Comparison of ENCODE assay signal across 8 cellular contexts in genomic region chr5:84381501-84382362, GRCh38. TPM values are rescaled to one million over a fixed set of nuclear protein-coding genes. Genes with fewer than 3 reads are reported as not detected.
DNase-seq lines count a peak whose midpoint lies in the region; ATAC-seq and TF ChIP-seq lines count a peak whose summit lies in the region.

No MANE protein-coding gene starts in this region.

- no peaks in the 10 kb centered on the region for H3K9me2 ChIP-seq in neural cell (ENCODE audit: insufficient read depth, low read length)

- H3K36me3 Mint-ChIP-seq in Caco-2 (ENCODE audit: insufficient read depth, unreplicated experiment) (no peaks in the 10 kb centered on the region), endothelial cell (ENCODE audit: low read depth, unreplicated experiment) (peaks cover 4% of the 10 kb centered on the region)
- H3K36me3 Mint-ChIP-seq in activated CD8-positive, alpha-beta T cell treated with anti-CD3 and anti-CD28 coated beads for 36 hours (ENCODE audit: low read depth) = peaks cover 2% of the 10 kb centered on the region

- H3K4me2 ChIP-seq in neural cell (ENCODE audit: low read length) = no peak overlapping the region

- H3K27me3 Mint-ChIP-seq in Caco-2 (ENCODE audit: insufficient read depth, unreplicated experiment) (peaks cover 23% of the 10 kb centered on the region), endothelial cell (ENCODE audit: unreplicated experiment) (peaks cover 13% of the 10 kb centered on the region)
- H3K27me3 Mint-ChIP-seq in activated CD8-positive, alpha-beta T cell treated with anti-CD3 and anti-CD28 coated beads for 36 hours = peaks cover 37% of the 10 kb centered on the region

- no peak for ATAC-seq in activated CD8-positive, alpha-beta T cell treated with anti-CD3 and anti-CD28 coated beads for 36 hours
- ATAC-seq in HG03025 (IDR thresholded peaks at IDR 0.05; ENCODE audit: low FRiP score, unreplicated experiment) = no peak

- TF ChIP-seq CTCF in Caco-2 (IDR thresholded peaks at IDR 0.05; ENCODE audit: insufficient read depth in 1 of 2, low read depth in 1 of 2, low read length in 1 of 2, severe bottlenecking in 1 of 2, unreplicated experiment in 1 of 2) (no peak), endothelial cell (IDR thresholded peaks at IDR 0.05; ENCODE audit: unreplicated experiment) (no peak), neural cell (IDR thresholded peaks at IDR 0.05; ENCODE audit: poor library complexity, severe bottlenecking) (no peak)
- no peak for TF ChIP-seq CTCF in activated CD8-positive, alpha-beta T cell treated with anti-CD3 and anti-CD28 coated beads for 36 hours (IDR thresholded peaks at IDR 0.05)

- no peak overlapping the region for H3K27ac ChIP-seq in neural cell (ENCODE audit: low read length)

- BruUV-seq in Caco-2 (replicated peaks; lab: Mats Ljungman, UMichigan) = no TSS peak

- no peak for TF ChIP-seq EP300 in neural cell (conservative IDR thresholded peaks at IDR 0.05; ENCODE audit: poor library complexity, severe bottlenecking)

- no peaks in the 10 kb centered on the region for H3K36me3 ChIP-seq in Caco-2 (ENCODE audit: control insufficient read depth, insufficient read depth, low read length)
- no peaks in the 10 kb centered on the region for H3K36me3 ChIP-seq in neural cell (ENCODE audit: insufficient read depth, low read length)

- H3K79me2 ChIP-seq in neural cell (replicated peaks; ENCODE audit: insufficient read depth, low read length) = peaks cover 3% of the 10 kb centered on the region

- H3K9me3 ChIP-seq in Caco-2 (no peaks in the 10 kb centered on the region), neural cell (ENCODE audit: low read length) (no peaks in the 10 kb centered on the region)

- DNase-seq in Caco-2 = no peak
- peak; percentile 88 for DNase-seq in NCI-H69 (lab: John Stamatoyannopoulos, UW)
- no peak for DNase-seq in endothelial cell (ENCODE audit: low spot score)
- no peak for DNase-seq in activated CD8-positive, alpha-beta T cell treated with anti-CD3 and anti-CD28 coated beads for 36 hours
- DNase-seq in NCI-H1930 (lab: John Stamatoyannopoulos, UW) = no peak
- no peak for DNase-seq in SKM-1 (lab: John Stamatoyannopoulos, UW; ENCODE audit: unreplicated experiment)

- H3K9me3 Mint-ChIP-seq in Caco-2 (ENCODE audit: unreplicated experiment) (no peaks in the 10 kb centered on the region), endothelial cell (ENCODE audit: unreplicated experiment) (no peaks in the 10 kb centered on the region)
- H3K9me3 Mint-ChIP-seq in activated CD8-positive, alpha-beta T cell treated with anti-CD3 and anti-CD28 coated beads for 36 hours = no peaks in the 10 kb centered on the region

- CTCF ChIA-PET in Caco-2 (lab: Charles Lee) = no interaction called here
- CTCF ChIA-PET in activated CD8-positive, alpha-beta T cell treated with anti-CD3 and anti-CD28 coated beads for 36 hours (lab: Charles Lee) = no interaction called here

- H3K4me3 ChIP-seq in Caco-2 (ENCODE audit: low read depth, low read length) (peak overlapping the region; percentile 29), neural cell (ENCODE audit: low read length) (peak overlapping the region; percentile 85)

- H3K4me1 ChIP-seq in Caco-2 = no peaks in the 10 kb centered on the region

- no peak overlapping the region for H2AFZ ChIP-seq in neural cell (ENCODE audit: low read depth, low read length)

- H3K27me3 ChIP-seq in Caco-2 (replicated peaks; ENCODE audit: control insufficient read depth, insufficient read depth, low read length) (no peaks in the 10 kb centered on the region), neural cell (ENCODE audit: insufficient read depth, low read depth, low read length) (peaks cover 58% of the 10 kb centered on the region)

- POLR2A ChIA-PET in Caco-2 (lab: Charles Lee) = no interaction called here
- POLR2A ChIA-PET in activated CD8-positive, alpha-beta T cell treated with anti-CD3 and anti-CD28 coated beads for 36 hours (lab: Charles Lee) = no interaction called here

- H3K4me1 Mint-ChIP-seq in Caco-2 (ENCODE audit: low read depth, unreplicated experiment) (peaks cover 6% of the 10 kb centered on the region), endothelial cell (ENCODE audit: unreplicated experiment) (peaks cover 17% of the 10 kb centered on the region)
- peaks cover 3% of the 10 kb centered on the region for H3K4me1 Mint-ChIP-seq in activated CD8-positive, alpha-beta T cell treated with anti-CD3 and anti-CD28 coated beads for 36 hours (ENCODE audit: low read depth)

- H4K20me1 ChIP-seq in neural cell (ENCODE audit: insufficient read depth) = no peaks in the 10 kb centered on the region

- H3K27ac Mint-ChIP-seq in Caco-2 (ENCODE audit: unreplicated experiment) (no peak overlapping the region), endothelial cell (ENCODE audit: unreplicated experiment) (peak overlapping the region; percentile 90)
- H3K27ac Mint-ChIP-seq in activated CD8-positive, alpha-beta T cell treated with anti-CD3 and anti-CD28 coated beads for 36 hours = no peak overlapping the region

- intact Hi-C loops in Caco-2 (cut with micrococcal nuclease; ENCODE audit: unreplicated experiment) = loop anchor here (2.0 to 5.0 kb wide), 2 partner anchors 56 to 663 kb away; no protein-coding TSS in a partner anchor
- intact Hi-C loops in activated CD8-positive, alpha-beta T cell treated with anti-CD3 and anti-CD28 coated beads for 36 hours (cut with micrococcal nuclease) = no loop called here

- no peak for TF ChIP-seq RAD21 in neural cell (conservative IDR thresholded peaks at IDR 0.05)

- H3F3A ChIP-seq in neural cell (ENCODE audit: insufficient read depth, low read length, poor library complexity, severe bottlenecking) = no peaks in the 10 kb centered on the region

- peak overlapping the region; percentile 57 for H3K9ac ChIP-seq in neural cell (ENCODE audit: low read length)

- peak overlapping the region; percentile 68 for H3K4me3 Mint-ChIP-seq in Caco-2 (ENCODE audit: unreplicated experiment)
- peak overlapping the region; percentile 99 for H3K4me3 Mint-ChIP-seq in endothelial cell (ENCODE audit: unreplicated experiment)
- H3K4me3 Mint-ChIP-seq in activated CD8-positive, alpha-beta T cell treated with anti-CD3 and anti-CD28 coated beads for 36 hours = no peak overlapping the region

TF ChIP-seq in neural cell, 6 proteins besides CTCF, POLR2A, EP300 and RAD21:
- TF ChIP-seq, protein P1, sequence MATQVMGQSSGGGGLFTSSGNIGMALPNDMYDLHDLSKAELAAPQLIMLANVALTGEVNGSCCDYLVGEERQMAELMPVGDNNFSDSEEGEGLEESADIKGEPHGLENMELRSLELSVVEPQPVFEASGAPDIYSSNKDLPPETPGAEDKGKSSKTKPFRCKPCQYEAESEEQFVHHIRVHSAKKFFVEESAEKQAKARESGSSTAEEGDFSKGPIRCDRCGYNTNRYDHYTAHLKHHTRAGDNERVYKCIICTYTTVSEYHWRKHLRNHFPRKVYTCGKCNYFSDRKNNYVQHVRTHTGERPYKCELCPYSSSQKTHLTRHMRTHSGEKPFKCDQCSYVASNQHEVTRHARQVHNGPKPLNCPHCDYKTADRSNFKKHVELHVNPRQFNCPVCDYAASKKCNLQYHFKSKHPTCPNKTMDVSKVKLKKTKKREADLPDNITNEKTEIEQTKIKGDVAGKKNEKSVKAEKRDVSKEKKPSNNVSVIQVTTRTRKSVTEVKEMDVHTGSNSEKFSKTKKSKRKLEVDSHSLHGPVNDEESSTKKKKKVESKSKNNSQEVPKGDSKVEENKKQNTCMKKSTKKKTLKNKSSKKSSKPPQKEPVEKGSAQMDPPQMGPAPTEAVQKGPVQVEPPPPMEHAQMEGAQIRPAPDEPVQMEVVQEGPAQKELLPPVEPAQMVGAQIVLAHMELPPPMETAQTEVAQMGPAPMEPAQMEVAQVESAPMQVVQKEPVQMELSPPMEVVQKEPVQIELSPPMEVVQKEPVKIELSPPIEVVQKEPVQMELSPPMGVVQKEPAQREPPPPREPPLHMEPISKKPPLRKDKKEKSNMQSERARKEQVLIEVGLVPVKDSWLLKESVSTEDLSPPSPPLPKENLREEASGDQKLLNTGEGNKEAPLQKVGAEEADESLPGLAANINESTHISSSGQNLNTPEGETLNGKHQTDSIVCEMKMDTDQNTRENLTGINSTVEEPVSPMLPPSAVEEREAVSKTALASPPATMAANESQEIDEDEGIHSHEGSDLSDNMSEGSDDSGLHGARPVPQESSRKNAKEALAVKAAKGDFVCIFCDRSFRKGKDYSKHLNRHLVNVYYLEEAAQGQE (IDR thresholded peaks at IDR 0.05; ENCODE audit: borderline replicate concordance) = no peak
- TF ChIP-seq EZH2 (IDR thresholded peaks at IDR 0.05; ENCODE audit: borderline replicate concordance, insufficient read depth, low read length, poor library complexity, severe bottlenecking) (no peak), TAF1 (IDR thresholded peaks at IDR 0.05; ENCODE audit: low read depth) (no peak), SMC3 (conservative IDR thresholded peaks at IDR 0.05; ENCODE audit: poor library complexity) (no peak), MXI1 (conservative IDR thresholded peaks at IDR 0.05; ENCODE audit: poor library complexity, severe bottlenecking) (no peak), POLR2AphosphoS5 (IDR thresholded peaks at IDR 0.05) (no peak)

RNA-seq across cellular contexts. Expression of gene EDIL3, which starts 2.9 kb away (rescaled TPM):
- total RNA-seq in Caco-2 (2022) (0.28 TPM in 1 of 2 replicates, not detected in the other), endothelial cell (ENCODE audit: unreplicated experiment) (74.6 TPM)
- 6.1 and 7.4 TPM in 2 replicates for polyA plus RNA-seq in neural cell
- polyA minus RNA-seq in neural cell = 11.7 and 12.7 TPM in 2 replicates
- total RNA-seq in activated CD8-positive, alpha-beta T cell treated with anti-CD3 and anti-CD28 coated beads for 36 hours = not detected

Comparison
In these comparisons a context has a peak if more than half of its experiments do, and no peak if none do; other contexts are left out.
1. RNA of gene EDIL3, which starts 2.9 kb away (total RNA-seq): 74.6 TPM in endothelial cell (single experiment); 0.28 TPM in Caco-2 and not detected in activated CD8-positive, alpha-beta T cell treated with anti-CD3 and anti-CD28 coated beads for 36 hours; every median in the first group is over 10 times any median in the second.